1 cellular context compared by ENCODE assay signal in genomic region chr12:50084775-50085614, GRCh38.
TF ChIP-seq lines count a peak whose summit lies in the region.

Gene SMARCD1 (plus strand): TSS chr12:50085342. CDS start chr12:50085370, 28 bp downstream.

TF ChIP-seq in HepG2, 621 proteins besides CTCF, POLR2A, EP300 and RAD21 (continued from another document and continues in another):
- TF ChIP-seq ZNF619 (CRISPR knock-in tag; IDR thresholded peaks at IDR 0.05), result no peak
- TF ChIP-seq ZNF33B (CRISPR knock-in tag; IDR thresholded peaks at IDR 0.05), result no peak
- TF ChIP-seq ZNF7 (CRISPR knock-in tag; IDR thresholded peaks at IDR 0.05), result no peak
- TF ChIP-seq ZNF44 (CRISPR knock-in tag; IDR thresholded peaks at IDR 0.05), result no peak
- TF ChIP-seq ZNF317 (CRISPR knock-in tag; IDR thresholded peaks at IDR 0.05), result no peak
- TF ChIP-seq SOX13 (IDR thresholded peaks at IDR 0.05), result no peak
- TF ChIP-seq SOX13 (CRISPR knock-in tag; conservative IDR thresholded peaks at IDR 0.05 in 1 of 2, IDR thresholded peaks at IDR 0.05 in 1 of 2), result peak in 1 of 2 experiments; percentile 3; a peak in 1 of 4 replicates
- TF ChIP-seq ZNF674 (CRISPR knock-in tag; IDR thresholded peaks at IDR 0.05; ENCODE audit: low read depth), result no peak
- TF ChIP-seq NFE2L1 (CRISPR knock-in tag; IDR thresholded peaks at IDR 0.05; ENCODE audit: borderline replicate concordance), result no peak
- TF ChIP-seq HNF1A (IDR thresholded peaks at IDR 0.05; ENCODE audit: low read depth), result no peak
- TF ChIP-seq HNF1A (CRISPR knock-in tag; IDR thresholded peaks at IDR 0.05; ENCODE audit: borderline replicate concordance), result peak; percentile 43; the same call in 1 of the 2 replicates
- TF ChIP-seq ZNF710 (CRISPR knock-in tag; IDR thresholded peaks at IDR 0.05; ENCODE audit: borderline replicate concordance), result 0 out of 2 replicates have a peak, but pooled peaks have one; percentile 48
- TF ChIP-seq ZNF775 (CRISPR knock-in tag; IDR thresholded peaks at IDR 0.05; ENCODE audit: borderline replicate concordance), result peak; percentile 56; the same call in 1 of the 2 replicates
- peak; percentile 60; the same call in 1 of the 2 replicates for TF ChIP-seq ZZZ3 (CRISPR knock-in tag; IDR thresholded peaks at IDR 0.05; ENCODE audit: borderline replicate concordance)
- TF ChIP-seq ZNF160 (CRISPR knock-in tag; IDR thresholded peaks at IDR 0.05), result no peak
- no peak for TF ChIP-seq JARID2 (CRISPR knock-in tag; IDR thresholded peaks at IDR 0.05; ENCODE audit: insufficient replicate concordance)
- no peak for TF ChIP-seq MEIS1 (CRISPR knock-in tag; IDR thresholded peaks at IDR 0.05; ENCODE audit: borderline replicate concordance)
- no peak for TF ChIP-seq MED8 (CRISPR knock-in tag; IDR thresholded peaks at IDR 0.05; ENCODE audit: insufficient replicate concordance)
- TF ChIP-seq ERF (CRISPR knock-in tag; IDR thresholded peaks at IDR 0.05), result peak; percentile 58; the same call in 1 of the 2 replicates
- no peak for TF ChIP-seq HOXA5 (CRISPR knock-in tag; IDR thresholded peaks at IDR 0.05)
- peak; percentile 32; the same call in 1 of the 2 replicates for TF ChIP-seq FOXA3 (CRISPR knock-in tag; IDR thresholded peaks at IDR 0.05)
- TF ChIP-seq BATF2 (CRISPR knock-in tag; IDR thresholded peaks at IDR 0.05), result no peak
- TF ChIP-seq ARNT (IDR thresholded peaks at IDR 0.05), result no peak
- TF ChIP-seq STAT5B (CRISPR knock-in tag; IDR thresholded peaks at IDR 0.05), result no peak
- TF ChIP-seq GATAD1 (CRISPR knock-in tag; IDR thresholded peaks at IDR 0.05), result peak; percentile 80
- TF ChIP-seq MIXL1 (CRISPR knock-in tag; IDR thresholded peaks at IDR 0.05), result no peak; the same call in 1 of the 2 replicates
- TF ChIP-seq ZNF574 (CRISPR knock-in tag; IDR thresholded peaks at IDR 0.05), result peak; percentile 99
- no peak for TF ChIP-seq SP5 (CRISPR knock-in tag; IDR thresholded peaks at IDR 0.05; ENCODE audit: borderline replicate concordance, low read depth)
- no peak for TF ChIP-seq ZNF646 (CRISPR knock-in tag; IDR thresholded peaks at IDR 0.05)
- 0 out of 2 replicates have a peak, but pooled peaks have one; percentile 54 for TF ChIP-seq ZBTB7B (CRISPR knock-in tag; IDR thresholded peaks at IDR 0.05)
- TF ChIP-seq ETS1 (CRISPR knock-in tag; IDR thresholded peaks at IDR 0.05), result no peak
- no peak for TF ChIP-seq ZNF562 (CRISPR knock-in tag; IDR thresholded peaks at IDR 0.05; ENCODE audit: borderline replicate concordance)
- TF ChIP-seq HHEX (CRISPR knock-in tag; IDR thresholded peaks at IDR 0.05), result no peak
- TF ChIP-seq HINFP (CRISPR knock-in tag; IDR thresholded peaks at IDR 0.05; ENCODE audit: low read depth), result peak; percentile 76; the same call in 1 of the 2 replicates
- peak; percentile 82 for TF ChIP-seq KAT8 (CRISPR knock-in tag; IDR thresholded peaks at IDR 0.05)
- no peak for TF ChIP-seq SMARCE1 (IDR thresholded peaks at IDR 0.05; ENCODE audit: borderline replicate concordance)
